Comparison of ENCODE assay signal across 8 cellular contexts in the genomic region with DNA sequence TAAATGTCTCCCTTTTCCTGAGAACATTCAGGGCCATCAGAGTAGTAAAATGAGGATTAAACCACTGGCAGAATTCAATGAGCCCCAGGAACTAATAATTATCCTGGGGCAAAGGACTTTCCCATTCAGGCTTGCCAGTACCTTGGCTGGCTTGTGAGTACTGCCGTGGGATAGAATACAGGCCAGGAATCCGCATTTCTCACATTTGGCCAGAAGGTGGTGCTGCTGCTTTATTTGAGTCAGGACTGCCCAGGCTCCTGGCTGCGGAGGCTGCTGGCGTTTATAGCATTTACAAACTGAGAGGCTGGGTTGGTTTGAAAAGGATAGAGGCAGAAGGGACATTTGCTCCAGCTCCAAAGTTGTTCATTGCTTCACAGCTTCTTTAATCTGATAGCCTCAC.
A peak's percentile ranks its signal among the peaks of the same experiment; 100 is the strongest.
DNase-seq lines count a peak whose midpoint lies in the region; ATAC-seq, FAIRE-seq and TF ChIP-seq lines count a peak whose summit lies in the region.

No MANE protein-coding gene starts in this region.

- H4K20me1 ChIP-seq in GM23248 (ENCODE audit: insufficient read depth) (no peaks in the 10 kb centered on the region), Loucy (ENCODE audit: insufficient read depth, low read length, poor library complexity, severe bottlenecking) (no peaks in the 10 kb centered on the region)

- intact Hi-C loops in activated naive CD4-positive, alpha-beta T cell treated with anti-CD3 and anti-CD28 coated beads for 36 hours (cut with micrococcal nuclease), result loop anchor here (1.0 to 5.0 kb wide), 4 partner anchors 215 to 792 kb away; no protein-coding TSS in a partner anchor
- intact Hi-C loops in posterior cingulate gyrus (cut with DNase I), result loop anchor here (1.0 to 5.0 kb wide), 2 partner anchors 217 to 397 kb away; no protein-coding TSS in a partner anchor

- H3K4me2 ChIP-seq in GM23248 (ENCODE audit: unreplicated experiment), result no peak overlapping the region
- H3K4me2 ChIP-seq in Loucy (ENCODE audit: low read depth, low read length, poor library complexity, severe bottlenecking), result no peak overlapping the region

- peak; percentile 66 for TF ChIP-seq CTCF in Loucy (conservative IDR thresholded peaks at IDR 0.05; ENCODE audit: low read length)

- peak; percentile 84 for FAIRE-seq in G401.6 (lab: Jason Lieb, UNC)

- in situ Hi-C loops in GM23248 (cut with MboI), result loop anchor here (25.0 kb wide), 2 partner anchors 237 to 637 kb away; a partner anchor contains a TSS

- H3K79me2 ChIP-seq in GM23248 (ENCODE audit: insufficient read depth) (no peaks in the 10 kb centered on the region), Loucy (ENCODE audit: insufficient read depth, low read length) (no peaks in the 10 kb centered on the region)

- no peaks in the 10 kb centered on the region for H3F3A ChIP-seq in GM23248 (ENCODE audit: insufficient read depth)
- H3F3A ChIP-seq in Loucy (ENCODE audit: low read depth), result no peaks in the 10 kb centered on the region

- no peak overlapping the region for H3K27ac ChIP-seq in GM23248
- no peak overlapping the region for H3K27ac ChIP-seq in SJCRH30

- WGBS in GM23248 (ENCODE audit: low coverage in 1 of 2, low lambda C conversion rate in 2 of 2, missing lambda C conversion rate in 2 of 2), 2 experiments, result 5 to 14% methylated on average over 1 to 4 of the region's 4 CpGs

- DNase-seq in GM23248 (peak; percentile 70), SJCRH30 (peak; percentile 63 to 91), glomerular visceral epithelial cell (ENCODE audit: extremely low spot score) (peak; percentile 66), posterior cingulate gyrus (peak; percentile 65 to 96 (median 75))
- peak; percentile 68 for DNase-seq in activated naive CD4-positive, alpha-beta T cell treated with anti-CD3 and anti-CD28 coated beads for 36 hours

- no peaks in the 10 kb centered on the region for H3K36me3 Mint-ChIP-seq in activated naive CD4-positive, alpha-beta T cell treated with anti-CD3 and anti-CD28 coated beads for 36 hours (ENCODE audit: low read depth)

- CTCF ChIA-PET in activated naive CD4-positive, alpha-beta T cell treated with anti-CD3 and anti-CD28 coated beads for 36 hours (lab: Charles Lee), result interaction anchor here (1.0 to 4.1 kb wide), 2 partner anchors 9 to 397 kb away, joined by 3 to 17 read pairs; no protein-coding TSS in a partner anchor

- H3K9me2 ChIP-seq in GM23248 (ENCODE audit: insufficient read depth) (no peaks in the 10 kb centered on the region), Loucy (replicated peaks; ENCODE audit: low read depth, low read length) (no peaks in the 10 kb centered on the region)

- no peaks in the 10 kb centered on the region for H3K4me1 Mint-ChIP-seq in activated naive CD4-positive, alpha-beta T cell treated with anti-CD3 and anti-CD28 coated beads for 36 hours (ENCODE audit: low read depth)

- H3K27me3 Mint-ChIP-seq in activated naive CD4-positive, alpha-beta T cell treated with anti-CD3 and anti-CD28 coated beads for 36 hours (ENCODE audit: low read depth), result peaks cover 4% of the 10 kb centered on the region

- H2AFZ ChIP-seq in GM23248, result no peak overlapping the region
- no peak overlapping the region for H2AFZ ChIP-seq in Loucy (ENCODE audit: low read length)

- H3K27me3 ChIP-seq in GM23248 (replicated peaks; ENCODE audit: insufficient read depth) (no peaks in the 10 kb centered on the region), Loucy (ENCODE audit: insufficient read depth, low read length, poor library complexity, severe bottlenecking) (no peaks in the 10 kb centered on the region), SJCRH30 (no peaks in the 10 kb centered on the region)

- H3K4me1 ChIP-seq in GM23248 (ENCODE audit: insufficient read depth) (no peaks in the 10 kb centered on the region), Loucy (ENCODE audit: insufficient read depth, low read length, poor library complexity, severe bottlenecking) (no peaks in the 10 kb centered on the region), SJCRH30 (peaks cover 10% of the 10 kb centered on the region)

- ATAC-seq in HG03108 (IDR thresholded peaks at IDR 0.05; ENCODE audit: unreplicated experiment), result no peak

- no peaks in the 10 kb centered on the region for H3K36me3 ChIP-seq in GM23248 (ENCODE audit: low read depth)
- H3K36me3 ChIP-seq in Loucy (ENCODE audit: insufficient read depth, low read length), result no peaks in the 10 kb centered on the region
- H3K36me3 ChIP-seq in SJCRH30, result no peaks in the 10 kb centered on the region

- H3K9ac ChIP-seq in GM23248 (no peak overlapping the region), Loucy (ENCODE audit: low read depth, low read length, poor library complexity, severe bottlenecking) (no peak overlapping the region)

- H3K9me3 ChIP-seq in GM23248 (ENCODE audit: low read depth) (no peaks in the 10 kb centered on the region), Loucy (ENCODE audit: insufficient read depth, low read depth, low read length) (no peaks in the 10 kb centered on the region), SJCRH30 (replicated peaks) (no peaks in the 10 kb centered on the region)

- H3K4me3 Mint-ChIP-seq in activated naive CD4-positive, alpha-beta T cell treated with anti-CD3 and anti-CD28 coated beads for 36 hours, result no peak overlapping the region

- H3K27ac Mint-ChIP-seq in activated naive CD4-positive, alpha-beta T cell treated with anti-CD3 and anti-CD28 coated beads for 36 hours, result no peak overlapping the region

- no peaks in the 10 kb centered on the region for H3K9me3 Mint-ChIP-seq in activated naive CD4-positive, alpha-beta T cell treated with anti-CD3 and anti-CD28 coated beads for 36 hours

- H3K4me3 ChIP-seq in GM23248, result no peak overlapping the region
- no peak overlapping the region for H3K4me3 ChIP-seq in Loucy (ENCODE audit: low read length, poor library complexity, severe bottlenecking)
- no peak overlapping the region for H3K4me3 ChIP-seq in SJCRH30
